8 cellular contexts compared by ENCODE assay signal in genomic region chr21:43775795-43776430, GRCh38.
DNase-seq lines count a peak whose midpoint lies in the region; ATAC-seq and TF ChIP-seq lines count a peak whose summit lies in the region.

CSTB (minus strand) TSS chr21:43776308; CDS start chr21:43776269, 39 bp downstream.

- ATAC-seq in GM18505 (IDR thresholded peaks at IDR 0.05; ENCODE audit: unreplicated experiment) (peak; percentile 68), HG03095 (IDR thresholded peaks at IDR 0.05; ENCODE audit: unreplicated experiment) (peak; percentile 50)

- TF ChIP-seq CTCF in 22Rv1 (IDR thresholded peaks at IDR 0.05): 0 out of 2 replicates have a peak, but pooled peaks have one; percentile 14

- peak; percentile 78 for TF ChIP-seq POLR2A in GM18505 (IDR thresholded peaks at IDR 0.05; ENCODE audit: borderline replicate concordance, extremely low read depth, insufficient read depth, insufficient read length)

- H3K27ac ChIP-seq in 22Rv1: peak within 1 kb of the TSS; percentile 77

- peak; percentile 58 for DNase-seq in NCI-H526 treated with DMSO at 0.1 percent for 48 hours (lab: John Stamatoyannopoulos, UW)
- peak; percentile 62 to 80 for DNase-seq in activated CD8-positive, alpha-beta memory T cell treated with anti-CD3 and anti-CD28 coated beads for 1 hour (ENCODE audit: extremely low read depth in 1 of 2, low read depth in 1 of 2)
- DNase-seq in effector CD4-positive, alpha-beta T cell: peak; percentile 89
- peak; percentile 81 for DNase-seq in medulla oblongata (ENCODE audit: extremely low spot score)
- DNase-seq in stimulated activated CD8-positive, alpha-beta memory T cell treated with anti-CD3 and anti-CD28 coated beads, Interleukin-12 subunit alpha, Interleukin-12 subunit beta, amount 100 ng/mL, for 1 hour (ENCODE audit: low read depth): peak; percentile 76

Comparison
In these comparisons a context has a peak if more than half of its experiments do, and no peak if none do; other contexts are left out.
1. Peak in every context shown above with its lines: DNase-seq, ATAC-seq and H3K27ac ChIP-seq.